2 cellular contexts compared by ENCODE assay signal in genomic region chr6:35474129-35474977, GRCh38.
TF ChIP-seq lines count a peak whose summit lies in the region.

No MANE protein-coding gene starts in this region.

TF ChIP-seq in SK-N-SH treated with all-trans-retinoic acid at 6 μM for 48 hours, 23 proteins besides CTCF, POLR2A, EP300 and RAD21:
- no peak for TF ChIP-seq SNAI2 (CRISPR knock-in tag; IDR thresholded peaks at IDR 0.05)
- TF ChIP-seq RARB (CRISPR knock-in tag; IDR thresholded peaks at IDR 0.05), result no peak
- TF ChIP-seq CSRNP3 (CRISPR knock-in tag; IDR thresholded peaks at IDR 0.05), result no peak
- no peak for TF ChIP-seq GLIS3 (CRISPR knock-in tag; IDR thresholded peaks at IDR 0.05)
- no peak for TF ChIP-seq ZFP30 (CRISPR knock-in tag; IDR thresholded peaks at IDR 0.05)
- no peak for TF ChIP-seq ZC3H10 (CRISPR knock-in tag; IDR thresholded peaks at IDR 0.05)
- TF ChIP-seq ESRRG (CRISPR knock-in tag; IDR thresholded peaks at IDR 0.05), result no peak
- TF ChIP-seq BACH2 (CRISPR knock-in tag; IDR thresholded peaks at IDR 0.05; ENCODE audit: borderline replicate concordance), result no peak
- TF ChIP-seq PPARA (CRISPR knock-in tag; IDR thresholded peaks at IDR 0.05; ENCODE audit: borderline replicate concordance), result no peak
- no peak for TF ChIP-seq TSHZ2 (CRISPR knock-in tag; IDR thresholded peaks at IDR 0.05)
- no peak for TF ChIP-seq ZNF70 (CRISPR knock-in tag; IDR thresholded peaks at IDR 0.05)
- no peak for TF ChIP-seq TCF4 (CRISPR knock-in tag; IDR thresholded peaks at IDR 0.05; ENCODE audit: borderline replicate concordance)
- TF ChIP-seq CREB5 (CRISPR knock-in tag; IDR thresholded peaks at IDR 0.05; ENCODE audit: low read depth), result no peak
- TF ChIP-seq OSR1 (CRISPR knock-in tag; IDR thresholded peaks at IDR 0.05), result no peak
- no peak for TF ChIP-seq CSDC2 (CRISPR knock-in tag; IDR thresholded peaks at IDR 0.05)
- no peak for TF ChIP-seq ZNF565 (CRISPR knock-in tag; conservative IDR thresholded peaks at IDR 0.05; ENCODE audit: low read depth)

TF ChIP-seq in SK-N-SH, 30 proteins besides CTCF, POLR2A, EP300 and RAD21:
- TF ChIP-seq TAF1 (IDR thresholded peaks at IDR 0.05; ENCODE audit: borderline replicate concordance, low read depth, low read length) (no peak), REST (IDR thresholded peaks at IDR 0.05; ENCODE audit: low read depth, low read length) (no peak), ELF1 (IDR thresholded peaks at IDR 0.05) (no peak), RFX5 (IDR thresholded peaks at IDR 0.05; ENCODE audit: low read length) (no peak), IRF3 (IDR thresholded peaks at IDR 0.05; ENCODE audit: low read depth, low read length) (no peak), ZBTB33 (IDR thresholded peaks at IDR 0.05; ENCODE audit: borderline replicate concordance, low read depth) (no peak), SIN3A (IDR thresholded peaks at IDR 0.05; ENCODE audit: borderline replicate concordance, low read depth, low read length) (no peak), GATA2 (CRISPR knock-in tag; IDR thresholded peaks at IDR 0.05) (no peak), MXI1 (IDR thresholded peaks at IDR 0.05; ENCODE audit: low read depth, low read length) (no peak), NFIC (IDR thresholded peaks at IDR 0.05; ENCODE audit: borderline replicate concordance) (no peak)
